In genomic region chr3:66397745-66398144, GRCh38 we compare ENCODE assay signal across 13 cellular contexts.
DNase-seq lines count a peak whose midpoint lies in the region; ATAC-seq and TF ChIP-seq lines count a peak whose summit lies in the region.
"Had no signal": no experiment of that assay in that cellular context is flagged by ENCODE, and none has a peak within 500 bp of the region (broad histone marks: within the 10 kb centered on the region; RNA-seq: fewer than 3 reads in every experiment).

No MANE protein-coding gene starts in this region.

- peaks cover 18 to 19% of the 10 kb centered on the region in 2 experiments for H3K4me1 ChIP-seq in neutrophil (ENCODE audit: control insufficient read depth in 1 of 2, insufficient read depth in 1 of 2, low read depth in 1 of 2, low read length in 1 of 2)

- no peak for ATAC-seq in CD4-positive, alpha-beta T cell (ENCODE audit: poor library complexity)
- ATAC-seq in HG02588 (IDR thresholded peaks at IDR 0.05; ENCODE audit: unreplicated experiment): no peak
- ATAC-seq: natural killer cell had no signal

- DNase-seq in CD4-positive, alpha-beta T cell: no peak
- DNase-seq in MV-4-11 (lab: John Stamatoyannopoulos, UW) (peak; percentile 89), choroid plexus epithelial cell (ENCODE audit: low read depth) (peak; percentile 59), HUDEP-2 (lab: John Stamatoyannopoulos, UW; ENCODE audit: unreplicated experiment in 76 of 76) (no peak), AG08395 (ENCODE audit: low spot score) (no peak), NCI-H2029 treated with DMSO at 0.1 percent for 48 hours (lab: John Stamatoyannopoulos, UW) (no peak)
- DNase-seq: DMS79 treated with DMSO at 0.1 percent for 48 hours; natural killer cell; NCI-H748 treated with DMSO at 0.1 percent for 48 hours; stimulated activated CD4-positive, alpha-beta T cell treated with anti-CD3 and anti-CD28 coated beads, Interleukin-1b, Interleukin-23, amount 100 ng/mL, for 48 hours had no signal

- H3K9me3 ChIP-seq in CD4-positive, alpha-beta T cell (ENCODE audit: control insufficient read depth, low read length): no peaks in the 10 kb centered on the region
- H3K9me3 ChIP-seq in neutrophil: no peaks in the 10 kb centered on the region

- peaks cover 25% of the 10 kb centered on the region for H3K4me1 Mint-ChIP-seq in CD4-positive, alpha-beta T cell (ENCODE audit: low read depth)

- H3K27me3 Mint-ChIP-seq in CD4-positive, alpha-beta T cell: no peaks in the 10 kb centered on the region

- no peaks in the 10 kb centered on the region for H3K9me3 Mint-ChIP-seq in CD4-positive, alpha-beta T cell
- H3K9me3 Mint-ChIP-seq: natural killer cell; T-helper 1 cell treated with Interleukin-12 subunit alpha and Interleukin-12 subunit beta and Interleukin-4 antibody, amounts not matched to agents 30 μg/mL and 1 μg/mL, for 36 hours had no signal

- H3K27ac ChIP-seq in CD4-positive, alpha-beta T cell (ENCODE audit: low read depth, low read length): no peak overlapping the region
- H3K27ac ChIP-seq in neutrophil: peak overlapping the region; percentile 67

- POLR2A ChIA-PET in CD4-positive, alpha-beta T cell (lab: Charles Lee): no interaction called here

- TF ChIP-seq CTCF in CD4-positive, alpha-beta T cell (IDR thresholded peaks at IDR 0.05): no peak
- TF ChIP-seq CTCF in choroid plexus epithelial cell (conservative IDR thresholded peaks at IDR 0.05; ENCODE audit: low read depth, low read length) (no peak), neutrophil (IDR thresholded peaks at IDR 0.05) (no peak)

- peak overlapping the region; percentile 34 for H3K27ac Mint-ChIP-seq in CD4-positive, alpha-beta T cell
- H3K27ac Mint-ChIP-seq: T-helper 1 cell treated with Interleukin-12 subunit alpha and Interleukin-12 subunit beta and Interleukin-4 antibody, amounts not matched to agents 30 μg/mL and 1 μg/mL, for 36 hours had no signal

- CTCF ChIA-PET in CD4-positive, alpha-beta T cell (lab: Charles Lee): interaction anchor here (1.6 kb wide), 1 partner anchor 121 kb away, joined by 5 read pairs; no protein-coding TSS in a partner anchor

- peaks cover 64% of the 10 kb centered on the region for H3K36me3 ChIP-seq in neutrophil

- H3K4me3 Mint-ChIP-seq in CD4-positive, alpha-beta T cell: no peak overlapping the region
- H3K4me3 Mint-ChIP-seq: natural killer cell; T-helper 1 cell treated with Interleukin-12 subunit alpha and Interleukin-12 subunit beta and Interleukin-4 antibody, amounts not matched to agents 30 μg/mL and 1 μg/mL, for 36 hours had no signal

- H3K4me3 ChIP-seq in choroid plexus epithelial cell (ENCODE audit: low read depth, low read length) (no peak overlapping the region), neutrophil (ENCODE audit: low read depth in 1 of 2, low read length in 1 of 2) (no peak overlapping the region)

- no peaks in the 10 kb centered on the region for H3K27me3 ChIP-seq in CD4-positive, alpha-beta T cell (ENCODE audit: control insufficient read depth, insufficient read depth, low read length)
- no peaks in the 10 kb centered on the region for H3K27me3 ChIP-seq in neutrophil

- peaks cover 70% of the 10 kb centered on the region for H3K36me3 Mint-ChIP-seq in CD4-positive, alpha-beta T cell (ENCODE audit: low read depth)
- H3K36me3 Mint-ChIP-seq: natural killer cell had no signal

- intact Hi-C loops in CD4-positive, alpha-beta T cell (cut with DNase I, micrococcal nuclease): no loop called here

Comparison
In these comparisons a context has a peak if more than half of its experiments do, and no peak if none do; other contexts are left out.
1. DNase-seq: peak in MV-4-11 (single experiment) and choroid plexus epithelial cell (single experiment); none in CD4-positive, alpha-beta T cell (0 of 10), HUDEP-2 (0 of 76), AG08395 (single experiment) and NCI-H2029 treated with DMSO at 0.1 percent for 48 hours (single experiment).